Comparison of ENCODE assay signal across 3 cellular contexts in genomic region chr2:28974252-28974651, GRCh38.
"Had no signal": no experiment of that assay in that cellular context is flagged by ENCODE, and none has a peak within 500 bp of the region (broad histone marks: within the 10 kb centered on the region; RNA-seq: fewer than 3 reads in every experiment).

No MANE protein-coding gene starts in this region.

- H3K4me3 ChIP-seq: GM12878 had no signal

- DNase-seq: GDM1, GF-D8 had no signal
